10 cellular contexts compared by ENCODE assay signal in the genomic region with DNA sequence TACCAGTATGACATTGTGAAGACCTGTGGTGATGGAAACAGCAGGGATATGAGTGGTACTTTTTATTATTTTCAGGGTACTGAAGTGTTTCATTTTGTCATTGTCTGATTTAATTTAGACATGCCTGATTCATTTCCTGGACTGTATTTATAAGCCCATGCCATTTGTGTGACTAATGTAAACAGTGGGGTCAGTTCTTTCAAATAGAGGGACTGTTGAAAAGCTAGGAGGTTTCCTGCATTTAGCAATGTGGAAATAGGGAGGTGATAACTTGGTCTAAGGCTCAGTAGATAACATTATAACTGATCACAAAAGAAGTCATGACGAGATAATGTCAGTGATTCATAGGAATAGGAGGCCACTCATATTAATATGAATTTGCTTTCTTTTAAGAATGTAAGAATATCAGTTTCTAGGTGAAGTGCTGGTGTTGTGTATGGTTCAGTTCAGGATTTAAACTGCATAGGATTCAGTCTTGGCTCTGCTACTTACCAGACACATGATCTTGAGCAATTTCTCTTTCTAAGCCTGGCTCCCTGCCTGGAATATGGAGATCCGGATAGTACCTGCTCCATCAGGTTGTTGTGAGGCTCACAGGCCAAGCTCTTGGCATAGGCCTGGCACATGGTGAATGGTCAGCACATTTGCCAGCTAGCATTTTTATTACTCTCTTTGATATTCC. TPM values are rescaled to one million over a fixed set of nuclear protein-coding genes. Genes with fewer than 3 reads are reported as not detected.
DNase-seq lines count a peak whose midpoint lies in the region; ATAC-seq, FAIRE-seq and TF ChIP-seq lines count a peak whose summit lies in the region.
"Had no signal": no experiment of that assay in that cellular context is flagged by ENCODE, and none has a peak within 500 bp of the region (broad histone marks: within the 10 kb centered on the region; RNA-seq: fewer than 3 reads in every experiment).

No MANE protein-coding gene starts in this region.

- H4K20me1 ChIP-seq in endothelial cell of umbilical vein (replicated peaks; ENCODE audit: control insufficient read depth, extremely low read depth, insufficient read depth, low read length): no peaks in the 10 kb centered on the region

- H3K9me3 ChIP-seq in endothelial cell of umbilical vein (replicated peaks; ENCODE audit: control insufficient read depth, insufficient read depth, low read length) (no peaks in the 10 kb centered on the region), ovary (no peaks in the 10 kb centered on the region)

- BruUV-seq in endothelial cell of umbilical vein (replicated peaks; lab: Mats Ljungman, UMichigan): TSS peak; percentile 55

- dilution Hi-C loops in endothelial cell of umbilical vein (cut with MboI; ENCODE audit: extremely low pct_ligation_motif_present, low sequenced_read_pairs): no loop called here

- peaks cover 44% of the 10 kb centered on the region for H3K4me1 ChIP-seq in endothelial cell of umbilical vein (ENCODE audit: control insufficient read depth, extremely low read depth, insufficient read depth, low read length)
- no peaks in the 10 kb centered on the region for H3K4me1 ChIP-seq in ovary (ENCODE audit: insufficient read depth)

- TF ChIP-seq POLR2A in endothelial cell of umbilical vein (IDR thresholded peaks at IDR 0.05; ENCODE audit: low read depth, low read length) (peak; percentile 51), ovary (IDR thresholded peaks at IDR 0.05) (no peak)

- H3K4me2 ChIP-seq in endothelial cell of umbilical vein (ENCODE audit: insufficient read depth, low read length): peak overlapping the region; percentile 46

- intact Hi-C loops in endothelial cell of umbilical vein (cut with micrococcal nuclease) (loop anchor here (1.0 to 10.0 kb wide), 6 partner anchors 17 to 787 kb away; a partner anchor contains a TSS), ovary (cut with DNase I) (no loop called here)

- TF ChIP-seq EP300 in ovary (IDR thresholded peaks at IDR 0.05): no peak

- no peak overlapping the region for H2AFZ ChIP-seq in endothelial cell of umbilical vein (ENCODE audit: low read depth, low read length)

- H3K4me3 ChIP-seq in endothelial cell of umbilical vein (replicated peaks in 1 of 3; ENCODE audit: insufficient read depth in 1 of 3, low read depth in 1 of 3, low read length in 3 of 3) (no peak overlapping the region), ovary (no peak overlapping the region)

- TF ChIP-seq CTCF in endothelial cell of umbilical vein (IDR thresholded peaks at IDR 0.05; ENCODE audit: extremely low read depth in 1 of 2, insufficient read depth in 1 of 2, low read depth in 1 of 2, low read length in 2 of 2): no peak
- TF ChIP-seq CTCF in ovary (IDR thresholded peaks at IDR 0.05): no peak

- POLR2A ChIA-PET in endothelial cell of umbilical vein (lab: Charles Lee): no interaction called here

- H3K9me1 ChIP-seq in endothelial cell of umbilical vein (replicated peaks; ENCODE audit: control insufficient read depth, extremely low read depth, insufficient read depth, low read length): no peaks in the 10 kb centered on the region

- H3K27ac ChIP-seq in endothelial cell of umbilical vein (ENCODE audit: insufficient read depth, low read depth, low read length) (peak overlapping the region; percentile 75), ovary (peak overlapping the region in 1 of 2 donors; percentile 44)

- no peaks in the 10 kb centered on the region for H3K79me2 ChIP-seq in endothelial cell of umbilical vein (ENCODE audit: control insufficient read depth, insufficient read depth, low read length)

- DNase-seq in COLO829 (ENCODE audit: low spot score) (peak; percentile 31), NCI-H2196 (lab: John Stamatoyannopoulos, UW; ENCODE audit: unreplicated experiment) (peak; percentile 50), endothelial cell of umbilical vein (ENCODE audit: low read depth, low spot score) (peak; percentile 94), ovary (peak; percentile 34 to 74 (median 63)), AML-193 (lab: John Stamatoyannopoulos, UW) (no peak), 8988T (no peak), KG1 (lab: John Stamatoyannopoulos, UW) (no peak)
- DNase-seq: NCI-H2081 treated with DMSO at 0.1 percent for 48 hours, posterior cingulate gyrus had no signal

- 27 to 47% (median 29%) methylated on average over 2 of the region's 2 CpGs for WGBS in ovary, 3 donors

- FAIRE-seq in endothelial cell of umbilical vein (lab: Jason Lieb, UNC): peak; percentile 65

- H3K36me3 ChIP-seq in endothelial cell of umbilical vein (ENCODE audit: control insufficient read depth in 2 of 2, extremely low read depth in 1 of 2, insufficient read depth in 2 of 2, low read length in 2 of 2) (no peaks in the 10 kb centered on the region), ovary (no peaks in the 10 kb centered on the region)

- no peaks in the 10 kb centered on the region for H3K27me3 ChIP-seq in endothelial cell of umbilical vein (ENCODE audit: control insufficient read depth in 2 of 2, insufficient read depth in 2 of 2, low read length in 2 of 2)
- H3K27me3 ChIP-seq in ovary: no peaks in the 10 kb centered on the region

- no peak for ATAC-seq in GM18870 (IDR thresholded peaks at IDR 0.05; ENCODE audit: unreplicated experiment)

- CTCF ChIA-PET in endothelial cell of umbilical vein (lab: Charles Lee): interaction anchor here (0.9 to 1.8 kb wide), 3 partner anchors 17 to 200 kb away, joined by 3 to 6 read pairs (median 3); no protein-coding TSS in a partner anchor

- peak overlapping the region; percentile 33 for H3K9ac ChIP-seq in endothelial cell of umbilical vein (replicated peaks; ENCODE audit: extremely low read depth, insufficient read depth, low read length)

TF ChIP-seq in endothelial cell of umbilical vein, 7 proteins besides CTCF, POLR2A, EP300 and RAD21:
- TF ChIP-seq GATA2 (IDR thresholded peaks at IDR 0.05; ENCODE audit: insufficient read depth, insufficient read length, low read depth, low read length) (peak; percentile 97), MYC (IDR thresholded peaks at IDR 0.05; ENCODE audit: low read depth, low read length) (no peak), JUN (IDR thresholded peaks at IDR 0.05; ENCODE audit: borderline replicate concordance, insufficient read depth, insufficient read length, low read depth) (peak; percentile 98), POLR2AphosphoS5 (IDR thresholded peaks at IDR 0.05; ENCODE audit: insufficient read depth, low read depth, low read length) (peak; percentile 91), EZH2 (IDR thresholded peaks at IDR 0.05; ENCODE audit: borderline replicate concordance, low read depth, low read length, severe bottlenecking) (no peak), FOS (IDR thresholded peaks at IDR 0.05; ENCODE audit: borderline replicate concordance, insufficient read depth, low read length) (peak; percentile 97)
- TF ChIP-seq, protein P1, sequence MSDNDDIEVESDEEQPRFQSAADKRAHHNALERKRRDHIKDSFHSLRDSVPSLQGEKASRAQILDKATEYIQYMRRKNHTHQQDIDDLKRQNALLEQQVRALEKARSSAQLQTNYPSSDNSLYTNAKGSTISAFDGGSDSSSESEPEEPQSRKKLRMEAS (IDR thresholded peaks at IDR 0.05; ENCODE audit: insufficient read depth, insufficient read length): peak; percentile 19
TF ChIP-seq in endothelial cell of umbilical vein: peak in this region for 5.

RNA-seq across cellular contexts. Expression of a gene that starts 7.5 kb away (rescaled TPM):
- total RNA-seq in endothelial cell of umbilical vein (4.0 and 8.2 TPM in 2 replicates), ovary (10 to 100 TPM; 12.4 to 55.1 (median 25.0) TPM)
- polyA plus RNA-seq in endothelial cell of umbilical vein (0.41 and 0.53 TPM in 2 replicates), ovary (10 to 100 TPM in 1 of 2 donors, 1 to 10 TPM in 1; 8.6 to 18.4 TPM)
- 0.42 and 0.46 TPM in 2 replicates for polyA plus RNA-seq in endothelial cell of umbilical vein (2011; cell fraction: cytosol; rRNA removed)
- polyA plus RNA-seq in endothelial cell of umbilical vein (2011; cell fraction: nucleus; rRNA removed): 1.5 TPM in 2 replicates
- polyA plus RNA-seq in endothelial cell of umbilical vein (2012): 0.34 and 1.6 TPM in 2 replicates
- polyA minus RNA-seq in endothelial cell of umbilical vein: 1.9 and 2.2 TPM in 2 replicates
- polyA minus RNA-seq in endothelial cell of umbilical vein (2011; cell fraction: cytosol; rRNA and poly(A)+ RNA removed): not detected
- 2.1 and 4.3 TPM in 2 replicates for polyA minus RNA-seq in endothelial cell of umbilical vein (2011; cell fraction: nucleus; rRNA and poly(A)+ RNA removed)

Comparison
In these comparisons a context has a peak if more than half of its experiments do, and no peak if none do; other contexts are left out.
1. DNase-seq: peak in COLO829 (single experiment), NCI-H2196 (single experiment), endothelial cell of umbilical vein (single experiment) and ovary (5 of 5); none in AML-193 (0 of 2), 8988T (single experiment) and KG1 (single experiment).